27 cellular contexts compared by ENCODE assay signal in the genomic region with DNA sequence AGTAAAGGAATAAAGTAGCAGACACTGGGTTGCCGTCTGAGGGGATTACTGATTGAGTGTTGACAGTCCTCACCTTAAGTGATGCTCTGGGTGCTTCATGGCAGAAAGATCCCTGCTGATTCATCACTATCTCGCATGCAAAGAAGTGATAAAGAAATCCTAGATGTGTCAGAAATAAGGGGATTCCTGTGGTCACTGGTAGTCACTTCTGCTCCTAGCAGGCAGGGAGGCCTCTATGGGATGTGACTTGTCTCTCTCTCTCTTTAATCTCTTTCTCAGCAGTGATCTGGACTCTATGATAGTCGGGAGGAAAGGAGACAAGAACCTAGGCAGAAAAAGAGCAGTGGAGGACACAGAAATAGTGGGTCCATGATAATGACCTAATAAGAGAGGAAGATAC. TPM values are rescaled to one million over a fixed set of nuclear protein-coding genes. Genes with fewer than 3 reads are reported as not detected.
DNase-seq lines count a peak whose midpoint lies in the region; ATAC-seq, FAIRE-seq and TF ChIP-seq lines count a peak whose summit lies in the region.
"Had no signal": no experiment of that assay in that cellular context is flagged by ENCODE, and none has a peak within 500 bp of the region (broad histone marks: within the 10 kb centered on the region; RNA-seq: fewer than 3 reads in every experiment).

No MANE protein-coding gene starts in this region.

- H2AFZ ChIP-seq in GM23248 (no peak overlapping the region), K562 (ENCODE audit: low read depth, low read length) (no peak overlapping the region)

- H3K27me3 ChIP-seq in GM23248 (replicated peaks; ENCODE audit: insufficient read depth) (0 out of 2 replicates have a peak, but pooled peaks cover 6% of the 10 kb centered on the region), K562 (ENCODE audit: control insufficient read depth in 2 of 2, insufficient read depth in 2 of 2, low read length in 2 of 2) (peaks cover 0 to 9% of the 10 kb centered on the region in 2 experiments; a peak in 2 of 5 replicates), mesendoderm (ENCODE audit: insufficient read depth, low read length, poor library complexity) (no peaks in the 10 kb centered on the region)

- in situ Hi-C loops in GM23248 (cut with MboI): no loop called here
- in situ Hi-C loops in K562 (cut with MboI): no loop called here

- no peaks in the 10 kb centered on the region for H3K9me2 ChIP-seq in GM23248 (ENCODE audit: insufficient read depth)

- H3K18ac ChIP-seq in mesendoderm (ENCODE audit: low read length): no peak overlapping the region

- H3K9me3 ChIP-seq in A549 (no peaks in the 10 kb centered on the region), GM23248 (ENCODE audit: low read depth) (no peaks in the 10 kb centered on the region), K562 (replicated peaks; ENCODE audit: control insufficient read depth, insufficient read depth, low read depth, low read length) (no peaks in the 10 kb centered on the region)
- H3K9me3 ChIP-seq: Caco-2 had no signal

- H3K4me2 ChIP-seq in A549 (no peak overlapping the region), GM23248 (ENCODE audit: unreplicated experiment) (no peak overlapping the region), K562 (ENCODE audit: insufficient read depth, low read length) (no peak overlapping the region), mesendoderm (ENCODE audit: low read length) (no peak overlapping the region)

- H2BK120ac ChIP-seq in mesendoderm (ENCODE audit: low read depth, low read length): no peak overlapping the region

- TF ChIP-seq POLR2A in A549 (IDR thresholded peaks at IDR 0.05; ENCODE audit: low read length): no peak
- no peak for TF ChIP-seq POLR2A in K562 (conservative IDR thresholded peaks at IDR 0.05)

- POLR2A ChIA-PET in A549 (lab: Yijun Ruan, JAX) (no interaction called here), K562 (lab: Yijun Ruan, JAX) (no interaction called here)

- H2BK15ac ChIP-seq in mesendoderm (replicated peaks; ENCODE audit: low read depth): no peak overlapping the region

- no peaks in the 10 kb centered on the region for H3F3A ChIP-seq in GM23248 (ENCODE audit: insufficient read depth)

- H3K79me2 ChIP-seq in GM23248 (ENCODE audit: insufficient read depth) (no peaks in the 10 kb centered on the region), K562 (ENCODE audit: control insufficient read depth, insufficient read depth, low read length) (no peaks in the 10 kb centered on the region), mesendoderm (ENCODE audit: control insufficient read depth, insufficient read depth, low read length) (no peaks in the 10 kb centered on the region)

- no peak overlapping the region for H4K5ac ChIP-seq in mesendoderm (ENCODE audit: low read length)

- intact Hi-C loops in K562 (cut with micrococcal nuclease): no loop called here

- ATAC-seq in A549: no peak
- ATAC-seq in K562: no peak
- no peak for ATAC-seq in HG03108 (IDR thresholded peaks at IDR 0.05; ENCODE audit: unreplicated experiment)
- ATAC-seq: HCT116, HepG2 had no signal

- no peaks in the 10 kb centered on the region for H3K79me1 ChIP-seq in mesendoderm (ENCODE audit: low read length)

- no peak overlapping the region for H2AK5ac ChIP-seq in mesendoderm (ENCODE audit: low read length)

- H3K9me1 ChIP-seq in K562 (ENCODE audit: control insufficient read depth, insufficient read depth, low read length): no peaks in the 10 kb centered on the region

- no peak overlapping the region for H3K4ac ChIP-seq in mesendoderm (ENCODE audit: low read depth, low read length)

- H3K36me3 ChIP-seq in GM23248 (ENCODE audit: low read depth) (no peaks in the 10 kb centered on the region), K562 (ENCODE audit: control insufficient read depth, insufficient read depth, low read length) (no peaks in the 10 kb centered on the region), mesendoderm (ENCODE audit: control insufficient read depth, insufficient read depth, low read length) (no peaks in the 10 kb centered on the region)

- BruUV-seq in K562 (replicated peaks; lab: Mats Ljungman, UMichigan): no TSS peak

- CTCF ChIA-PET in A549 (lab: Yijun Ruan, JAX): no interaction called here
- CTCF ChIA-PET in K562 (lab: Yijun Ruan, JAX; ENCODE audit: low intra/inter-chr PET ratio): no interaction called here

- FAIRE-seq in A549 (lab: Jason Lieb, UNC) (no peak), K562 (lab: Jason Lieb, UNC) (no peak)
- FAIRE-seq: D721Med, G401.6, GM12891, GM19239, HepG2, HTR-8/SVneo had no signal

- H3K56ac ChIP-seq in mesendoderm (ENCODE audit: low read length): no peak overlapping the region

- no peak overlapping the region for H3K23ac ChIP-seq in mesendoderm (ENCODE audit: low read length)

- no peak overlapping the region for H3K9ac ChIP-seq in GM23248
- H3K9ac ChIP-seq in K562 (ENCODE audit: insufficient read depth in 1 of 2, low read depth in 2 of 2, low read length in 2 of 2): no peak overlapping the region
- H3K9ac ChIP-seq in mesendoderm (ENCODE audit: low read length): no peak overlapping the region

- H2BK5ac ChIP-seq in mesendoderm (ENCODE audit: low read length): no peak overlapping the region

- H3K27ac ChIP-seq in A549 (no peak overlapping the region), GM23248 (no peak overlapping the region), K562 (ENCODE audit: extremely low read depth, low read depth, low read length) (no peak overlapping the region), mesendoderm (ENCODE audit: low read depth, low read length) (no peak overlapping the region)
- H3K27ac ChIP-seq: C4-2B had no signal

- H4K20me1 ChIP-seq in GM23248 (ENCODE audit: insufficient read depth): no peaks in the 10 kb centered on the region
- H4K20me1 ChIP-seq in K562 (replicated peaks; ENCODE audit: control insufficient read depth, insufficient read depth, low read length): 0 out of 2 replicates have a peak, but pooled peaks cover 4% of the 10 kb centered on the region

- TF ChIP-seq RAD21 in A549 (conservative IDR thresholded peaks at IDR 0.05 in 1 of 2, IDR thresholded peaks at IDR 0.05 in 1 of 2) (no peak), K562 (CRISPR knock-in tag; conservative IDR thresholded peaks at IDR 0.05 in 1 of 2, IDR thresholded peaks at IDR 0.05 in 1 of 2) (no peak)

- TF ChIP-seq EP300 in A549 (IDR thresholded peaks at IDR 0.05): no peak
- TF ChIP-seq EP300 in K562 (IDR thresholded peaks at IDR 0.05; ENCODE audit: low read length): no peak

- TF ChIP-seq CTCF in A549 (IDR thresholded peaks at IDR 0.05) (no peak), K562 (IDR thresholded peaks at IDR 0.05 in 2 of 3, conservative IDR thresholded peaks at IDR 0.05 in 1 of 3; ENCODE audit: insufficient read depth in 2 of 3, low read depth in 1 of 3, low read length in 3 of 3) (no peak)

- 4% methylated on average over 3 of the region's 3 CpGs for WGBS in A549 (ENCODE audit: missing lambda C conversion rate)
- 22 to 29% methylated on average over 3 of the region's 3 CpGs for WGBS in GM23248 (ENCODE audit: low coverage in 1 of 2, low lambda C conversion rate in 2 of 2, missing lambda C conversion rate in 2 of 2), 2 experiments
- 0% methylated on average over 3 of the region's 3 CpGs for WGBS in K562 (ENCODE audit: insufficient coverage, low coverage, missing lambda C conversion rate)
- no CpG with 5 or more reads among the region's 3 CpGs for WGBS in mesendoderm (ENCODE audit: extremely low coverage, insufficient coverage, low lambda C conversion rate)

- DNase-seq in A549 (ENCODE audit: low read depth in 1 of 2, low spot score in 1 of 2) (no peak), GM23248 (peak; percentile 7), K562 (ENCODE audit: extremely low read depth in 1 of 4, low spot score in 3 of 4) (no peak), mesendoderm (peak; percentile 87), HUDEP-2 (lab: John Stamatoyannopoulos, UW; ENCODE audit: unreplicated experiment in 76 of 76) (no peak), AG08396 (ENCODE audit: low spot score) (no peak)
- no peak for DNase-seq in activated T-cell treated with anti-CD3 and anti-CD28 coated beads, Interleukin-2, amount 50 U/mL, for 1 hour
- DNase-seq: ACHN; AML-193; Caco-2; CD4-positive, alpha-beta T cell; GOT3; H7; HFFc6; KG1 had no signal

- no peaks in the 10 kb centered on the region for H3K4me1 ChIP-seq in A549
- H3K4me1 ChIP-seq in GM23248 (ENCODE audit: insufficient read depth): no peaks in the 10 kb centered on the region
- H3K4me1 ChIP-seq in K562 (replicated peaks in 1 of 2; ENCODE audit: control insufficient read depth in 2 of 2, insufficient read depth in 2 of 2, low read length in 2 of 2): no peaks in the 10 kb centered on the region
- H3K4me1 ChIP-seq in mesendoderm (ENCODE audit: control insufficient read depth, low read depth, low read length): peaks cover 4% of the 10 kb centered on the region
- H3K4me1 ChIP-seq: Caco-2 had no signal

- H3K4me3 ChIP-seq in A549 (no peak overlapping the region), GM23248 (no peak overlapping the region), K562 (no peak overlapping the region), mesendoderm (ENCODE audit: low read length) (no peak overlapping the region)

- no peak overlapping the region for H4K8ac ChIP-seq in mesendoderm (ENCODE audit: low read depth, low read length)

RNA-seq across cellular contexts. Expression of a gene that starts 30.9 kb away (rescaled TPM):
- not detected in 2 replicates for polyA plus RNA-seq in A549 (2011; rRNA removed)
- polyA plus RNA-seq in A549 (2012; cell fraction: cytosol; rRNA removed): not detected in 2 replicates
- not detected in 2 replicates for polyA plus RNA-seq in A549 (2012; cell fraction: nucleus; rRNA removed)
- polyA plus RNA-seq in A549 (2017; fragmentation: RNase III; extraction: RNeasy Plus Mini Kit Qiagen cat#74134 plus additional on column Dnase treatment): not detected in 3 replicates
- not detected in 2 replicates for polyA minus RNA-seq in A549 (2011; rRNA and poly(A)+ RNA removed)
- not detected in 2 replicates for total RNA-seq in GM23248 (2014; rRNA removed; shearing (Covaris generic))
- polyA plus RNA-seq in GM23248 (2016; fragmentation: Nextera tagmentation; extraction: Ambion mirVana): not detected in 2 replicates
- not detected in 2 replicates for total RNA-seq in K562 (2011; cell fraction: chromatin; rRNA removed; ENCODE audit: low replicate concordance)
- not detected in 2 replicates for total RNA-seq in K562 (2011; cell fraction: nucleolus; rRNA removed)
- not detected in 2 replicates for total RNA-seq in K562 (2011; cell fraction: nucleoplasm; rRNA removed)
- total RNA-seq in K562 (2014; rRNA removed): not detected in 2 replicates
- not detected in 2 replicates for total RNA-seq in K562 (2014; rRNA removed; fragmentation: Illumina TruSeq; extraction: Trizol)
- not detected in 2 replicates for total RNA-seq in K562 (2015; rRNA removed; fragmentation: Illumina TruSeq; extraction: Trizol)
- not detected in 2 replicates for total RNA-seq in K562 (2021)
- not detected in 2 replicates for polyA plus RNA-seq in K562 (2011; rRNA removed)
- polyA plus RNA-seq in K562 (2011; cell fraction: cytosol; rRNA removed): not detected in 2 replicates
- polyA plus RNA-seq in K562 (2011; cell fraction: nucleus; rRNA removed): not detected in 2 replicates
- polyA plus RNA-seq in K562 (2012): not detected in 2 replicates
- not detected in 2 replicates for polyA plus RNA-seq in K562 (2014; fragmentation: Illumina TruSeq; extraction: Trizol)
- not detected for polyA plus RNA-seq in K562 (2014; fragmentation: Nextera tagmentation; extraction: Ambion mirVana)
- polyA plus RNA-seq in K562 (2014; rRNA removed): not detected in 2 replicates
- not detected in 2 replicates for polyA minus RNA-seq in K562 (2011; rRNA and poly(A)+ RNA removed)
- not detected in 2 replicates for polyA minus RNA-seq in K562 (2011; cell fraction: cytosol; rRNA and poly(A)+ RNA removed)
- polyA minus RNA-seq in K562 (2011; cell fraction: nucleus; rRNA and poly(A)+ RNA removed): not detected in 2 replicates
- not detected for polyA plus RNA-seq in mesendoderm (2013, experiment 1 of 2)
- polyA plus RNA-seq in mesendoderm (2013, experiment 2 of 2): not detected
- total RNA-seq: A172; Caco-2; CD4-positive, alpha-beta T cell; HepG2; HFFc6 had no signal
- polyA plus RNA-seq: BJ, HepG2, IgD-negative memory B cell had no signal

RNA-seq across cellular contexts. Expression of a gene that starts 46.0 kb away (rescaled TPM):
- polyA plus RNA-seq in A549 (2011; rRNA removed) (not detected in 2 replicates), A549 (2017; fragmentation: RNase III; extraction: RNeasy Plus Mini Kit Qiagen cat#74134 plus additional on column Dnase treatment) (not detected in 3 replicates), GM23248 (2016; fragmentation: Nextera tagmentation; extraction: Ambion mirVana) (not detected in 2 replicates), K562 (2011; rRNA removed) (not detected in 2 replicates), K562 (2014; fragmentation: Illumina TruSeq; extraction: Trizol) (not detected in 2 replicates), K562 (2014; fragmentation: Nextera tagmentation; extraction: Ambion mirVana) (under 1 TPM in 1 of 2 experiments, not detected in 1; 0.07 TPM), K562 (2014; rRNA removed) (not detected in 2 replicates)
- not detected in 2 replicates for polyA plus RNA-seq in A549 (2012; cell fraction: cytosol; rRNA removed)
- polyA plus RNA-seq in A549 (2012; cell fraction: nucleus; rRNA removed): not detected in 2 replicates
- not detected in 2 replicates for polyA minus RNA-seq in A549 (2011; rRNA and poly(A)+ RNA removed)
- total RNA-seq in GM23248 (2014; rRNA removed; shearing (Covaris generic)): not detected in 2 replicates
- not detected in 2 replicates for total RNA-seq in K562 (2011; cell fraction: chromatin; rRNA removed; ENCODE audit: low replicate concordance)
- total RNA-seq in K562 (2011; cell fraction: nucleolus; rRNA removed): not detected in 2 replicates
- total RNA-seq in K562 (2011; cell fraction: nucleoplasm; rRNA removed): not detected in 2 replicates
- total RNA-seq in K562 (2014; rRNA removed) (not detected in 2 replicates), K562 (2014; rRNA removed; fragmentation: Illumina TruSeq; extraction: Trizol) (not detected in 2 replicates), K562 (2015; rRNA removed; fragmentation: Illumina TruSeq; extraction: Trizol) (not detected in 2 replicates), K562 (2021) (not detected in 2 replicates)
- polyA plus RNA-seq in K562 (2011; cell fraction: cytosol; rRNA removed): not detected in 2 replicates
- not detected in 2 replicates for polyA plus RNA-seq in K562 (2011; cell fraction: nucleus; rRNA removed)
- 0.09 TPM in 1 of 2 replicates, not detected in the other for polyA plus RNA-seq in K562 (2012)
- not detected in 2 replicates for polyA minus RNA-seq in K562 (2011; rRNA and poly(A)+ RNA removed)
- polyA minus RNA-seq in K562 (2011; cell fraction: cytosol; rRNA and poly(A)+ RNA removed): not detected in 2 replicates
- polyA minus RNA-seq in K562 (2011; cell fraction: nucleus; rRNA and poly(A)+ RNA removed): not detected in 2 replicates
- not detected for polyA plus RNA-seq in mesendoderm (2013, experiment 1 of 2)
- not detected for polyA plus RNA-seq in mesendoderm (2013, experiment 2 of 2)
- total RNA-seq: A172; Caco-2; CD4-positive, alpha-beta T cell; H7; HepG2; HFFc6 had no signal
- polyA plus RNA-seq: BJ, HepG2, IgD-negative memory B cell had no signal

RNA-seq across cellular contexts. Expression of a gene that starts 54.7 kb away (rescaled TPM):
- polyA plus RNA-seq in A549 (2011; rRNA removed) (not detected in 2 replicates), A549 (2017; fragmentation: RNase III; extraction: RNeasy Plus Mini Kit Qiagen cat#74134 plus additional on column Dnase treatment) (not detected in 3 replicates), GM23248 (2016; fragmentation: Nextera tagmentation; extraction: Ambion mirVana) (not detected in 2 replicates), K562 (2011; rRNA removed) (not detected in 2 replicates), K562 (2014; fragmentation: Illumina TruSeq; extraction: Trizol) (not detected in 2 replicates), K562 (2014; fragmentation: Nextera tagmentation; extraction: Ambion mirVana) (not detected), K562 (2014; rRNA removed) (not detected in 2 replicates)
- polyA plus RNA-seq in A549 (2012; cell fraction: cytosol; rRNA removed): not detected in 2 replicates
- not detected in 2 replicates for polyA plus RNA-seq in A549 (2012; cell fraction: nucleus; rRNA removed)
- 0.12 TPM in 1 of 2 replicates, not detected in the other for polyA minus RNA-seq in A549 (2011; rRNA and poly(A)+ RNA removed)
- not detected in 2 replicates for total RNA-seq in GM23248 (2014; rRNA removed; shearing (Covaris generic))
- not detected in 2 replicates for total RNA-seq in K562 (2011; cell fraction: chromatin; rRNA removed; ENCODE audit: low replicate concordance)
- total RNA-seq in K562 (2011; cell fraction: nucleolus; rRNA removed): not detected in 2 replicates
- not detected in 2 replicates for total RNA-seq in K562 (2011; cell fraction: nucleoplasm; rRNA removed)
- total RNA-seq in K562 (2014; rRNA removed) (not detected in 2 replicates), K562 (2014; rRNA removed; fragmentation: Illumina TruSeq; extraction: Trizol) (not detected in 2 replicates), K562 (2015; rRNA removed; fragmentation: Illumina TruSeq; extraction: Trizol) (not detected in 2 replicates), K562 (2021) (not detected in 2 replicates)
- polyA plus RNA-seq in K562 (2011; cell fraction: cytosol; rRNA removed): not detected in 2 replicates
- not detected in 2 replicates for polyA plus RNA-seq in K562 (2011; cell fraction: nucleus; rRNA removed)
- polyA plus RNA-seq in K562 (2012): not detected in 2 replicates
- not detected in 2 replicates for polyA minus RNA-seq in K562 (2011; rRNA and poly(A)+ RNA removed)
- polyA minus RNA-seq in K562 (2011; cell fraction: cytosol; rRNA and poly(A)+ RNA removed): not detected in 2 replicates
- not detected in 2 replicates for polyA minus RNA-seq in K562 (2011; cell fraction: nucleus; rRNA and poly(A)+ RNA removed)
- not detected for polyA plus RNA-seq in mesendoderm (2013, experiment 1 of 2)
- polyA plus RNA-seq in mesendoderm (2013, experiment 2 of 2): not detected
- total RNA-seq: A172; Caco-2; CD4-positive, alpha-beta T cell; H7; HepG2; HFFc6 had no signal
- polyA plus RNA-seq: BJ, HepG2, IgD-negative memory B cell had no signal

Comparison
In these comparisons a context has a peak if more than half of its experiments do, and no peak if none do; other contexts are left out.
1. DNase-seq: peak in GM23248 (single experiment) and mesendoderm (single experiment); none in A549 (0 of 2), K562 (0 of 4), activated T-cell treated with anti-CD3 and anti-CD28 coated beads, Interleukin-2, amount 50 U/mL, for 1 hour (single experiment), HUDEP-2 (0 of 76) and AG08396 (single experiment).